ENCODE assay signal across 3 cellular contexts in the genomic region with DNA sequence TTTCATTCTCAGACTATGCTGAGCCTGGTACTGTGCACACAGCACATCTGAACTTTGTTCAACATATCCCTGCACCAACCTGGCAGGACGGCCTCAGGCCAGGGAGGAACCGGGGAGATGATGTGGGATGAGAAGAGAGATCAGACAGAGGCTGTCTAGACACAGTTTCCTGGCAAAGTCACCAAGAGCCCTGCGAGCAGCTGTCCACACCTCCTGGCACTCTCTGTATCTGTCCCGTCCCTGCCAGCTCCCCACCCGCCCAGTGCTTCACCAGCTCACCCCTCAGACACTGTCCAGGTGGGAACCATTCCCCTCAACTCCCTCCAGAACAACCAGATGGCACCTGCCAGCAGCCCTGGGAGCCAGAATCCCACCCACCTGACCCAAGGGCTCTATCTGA. TPM values are rescaled to one million over a fixed set of nuclear protein-coding genes. Genes with fewer than 3 reads are reported as not detected.
"Had no signal": no experiment of that assay in that cellular context is flagged by ENCODE, and none has a peak within 500 bp of the region (broad histone marks: within the 10 kb centered on the region; RNA-seq: fewer than 3 reads in every experiment).

No MANE protein-coding gene starts in this region.

RNA-seq across cellular contexts. Expression of a gene that starts 42.1 kb away (rescaled TPM):
- total RNA-seq: GM23248, H7, HT1080 had no signal
- polyA plus RNA-seq: GM23248 had no signal
